ENCODE assay signal across 8 cellular contexts in the genomic region with DNA sequence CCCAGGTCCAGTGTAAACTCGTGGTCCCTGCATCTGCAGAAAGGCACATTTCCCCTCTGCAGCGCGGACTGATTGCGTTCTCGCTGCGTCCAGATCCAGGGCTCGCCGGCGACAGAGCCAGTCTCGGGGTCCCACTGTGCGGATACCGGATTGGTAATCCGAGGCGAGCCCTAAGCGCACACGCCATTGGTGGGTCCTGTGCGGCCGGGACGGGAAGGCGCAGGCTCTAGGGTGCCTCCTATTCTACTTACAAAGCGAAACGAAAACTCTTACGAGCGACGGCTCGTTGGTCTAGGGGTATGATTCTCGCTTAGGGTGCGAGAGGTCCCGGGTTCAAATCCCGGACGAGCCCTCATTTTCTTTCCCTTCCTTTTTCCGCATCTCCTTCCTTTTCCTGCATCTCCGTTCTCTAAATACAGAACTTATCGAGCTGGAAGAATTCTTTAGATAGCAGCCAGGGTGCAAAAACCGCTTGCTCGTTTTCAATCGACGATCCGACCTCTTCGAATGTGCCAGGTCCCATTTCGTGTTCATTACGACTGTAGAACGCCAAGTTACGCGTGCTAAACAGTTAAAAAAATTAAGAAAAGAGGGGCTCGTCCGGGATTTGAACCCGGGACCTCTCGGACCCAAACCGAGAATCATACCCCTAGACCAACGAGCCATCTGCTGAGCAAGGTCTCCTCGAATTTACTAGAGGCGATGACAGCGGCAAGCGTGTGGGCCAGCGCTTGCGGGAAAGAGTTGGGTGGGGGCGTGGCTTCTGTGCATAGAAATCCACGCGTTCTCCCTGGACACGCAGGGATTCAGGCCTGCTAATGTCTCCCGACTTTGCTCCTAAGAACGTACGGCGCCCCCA. TPM values are rescaled to one million over a fixed set of nuclear protein-coding genes. Genes with fewer than 3 reads are reported as not detected.
DNase-seq lines count a peak whose midpoint lies in the region; FAIRE-seq and TF ChIP-seq lines count a peak whose summit lies in the region.

No MANE protein-coding gene starts in this region.

- TF ChIP-seq CTCF in H9 (conservative IDR thresholded peaks at IDR 0.05) (no peak), neural progenitor cell (IDR thresholded peaks at IDR 0.05) (no peak), stomach (IDR thresholded peaks at IDR 0.05) (no peak)

- H3K9ac ChIP-seq in H9 (ENCODE audit: extremely low read depth, insufficient read length, low read length) (peak overlapping the region; percentile 76), neural progenitor cell (peak overlapping the region; percentile 36)

- H3K4me3 ChIP-seq in neural progenitor cell, result peak overlapping the region; percentile 89
- H3K4me3 ChIP-seq in stomach, result peak overlapping the region; percentile 80 to 97 (median 91)

- H3K27ac ChIP-seq in H9 (ENCODE audit: insufficient read length, low read depth, low read length), result no peak overlapping the region
- H3K27ac ChIP-seq in neural progenitor cell, result no peak overlapping the region
- H3K27ac ChIP-seq in stomach, result peak overlapping the region; percentile 64 to 90 (median 86)

- H3K4me2 ChIP-seq in H9 (ENCODE audit: insufficient read depth, insufficient read length, low read length) (peak overlapping the region; percentile 79), neural progenitor cell (peak overlapping the region; percentile 97)

- H3K4me3 Mint-ChIP-seq in H9 (peak overlapping the region; percentile 100), neural progenitor cell (peak overlapping the region; percentile 99)

- H3K36me3 ChIP-seq in neural progenitor cell, result no peaks in the 10 kb centered on the region
- no peaks in the 10 kb centered on the region for H3K36me3 ChIP-seq in stomach

- 0 out of 2 replicates have a peak overlapping the region, but pooled peaks have one; percentile 37 for H3K4ac ChIP-seq in H9 (ENCODE audit: low read depth, low read length)

- H3K4me1 ChIP-seq in H9 (ENCODE audit: insufficient read depth, low read length) (no peaks in the 10 kb centered on the region), neural progenitor cell (no peaks in the 10 kb centered on the region), stomach (peaks cover 9 to 27% (median 21%) of the 10 kb centered on the region in 4 donors)

- H3K79me2 ChIP-seq in H9 (ENCODE audit: insufficient read depth, low read length) (no peaks in the 10 kb centered on the region), neural progenitor cell (ENCODE audit: low read depth) (no peaks in the 10 kb centered on the region)

- H3K4me1 Mint-ChIP-seq in H9, result peaks cover 9 to 26% of the 10 kb centered on the region in 2 experiments; a peak in 3 of 4 replicates
- H3K4me1 Mint-ChIP-seq in neural progenitor cell, result peaks cover 37% of the 10 kb centered on the region

- peaks cover 6 to 7% of the 10 kb centered on the region in 2 experiments; a peak in 2 of 5 replicates for H3K9me3 Mint-ChIP-seq in H9
- H3K9me3 Mint-ChIP-seq in neural progenitor cell, result peaks cover 10% of the 10 kb centered on the region

- H2BK15ac ChIP-seq in H9 (ENCODE audit: low read depth, low read length), result no peak overlapping the region

- H3K27me3 ChIP-seq in H9 (ENCODE audit: insufficient read depth, low read length) (no peaks in the 10 kb centered on the region), neural progenitor cell (peaks cover 11% of the 10 kb centered on the region), stomach (no peaks in the 10 kb centered on the region)

- DNase-seq in H9 (peak; percentile 96), M059J (ENCODE audit: low read depth) (peak; percentile 87), SIG-M5 (lab: John Stamatoyannopoulos, UW) (peak; percentile 78), foreskin melanocyte (peak; percentile 89), neural progenitor cell (ENCODE audit: low spot score) (peak; percentile 99), stomach (peak; percentile 89)
- peak; percentile 85 for DNase-seq in activated gamma-delta T cell treated with anti-CD3 and anti-CD28 coated beads, Interleukin-2, amount 50 U/mL, for 16 hours (ENCODE audit: low read depth)

- no peak overlapping the region for H2AFZ ChIP-seq in H9 (ENCODE audit: low read length)
- peak overlapping the region; percentile 95 for H2AFZ ChIP-seq in neural progenitor cell (replicated peaks)

- no peaks in the 10 kb centered on the region for H3K79me1 ChIP-seq in H9 (ENCODE audit: insufficient read depth, low read depth, low read length, poor library complexity, severe bottlenecking)

- no peak overlapping the region for H4K91ac ChIP-seq in H9 (ENCODE audit: insufficient read length, low read depth, low read length)

- H3K27me3 Mint-ChIP-seq in H9 (ENCODE audit: low read depth) (peaks cover 24% of the 10 kb centered on the region), neural progenitor cell (ENCODE audit: insufficient read depth, low read depth) (peaks cover 44% of the 10 kb centered on the region)

- H3K36me3 Mint-ChIP-seq in H9 (ENCODE audit: insufficient read depth in 1 of 3, low read depth in 3 of 3) (no peaks in the 10 kb centered on the region; a peak in 1 of 7 replicates), neural progenitor cell (peaks cover 6% of the 10 kb centered on the region)

- H4K20me1 ChIP-seq in H9 (ENCODE audit: control insufficient read depth, insufficient read depth, insufficient read length) (no peaks in the 10 kb centered on the region), neural progenitor cell (ENCODE audit: low read depth) (no peaks in the 10 kb centered on the region)

- H2BK5ac ChIP-seq in H9 (ENCODE audit: insufficient read length, low read length), result no peak overlapping the region

- no peak overlapping the region for H3K23ac ChIP-seq in H9 (ENCODE audit: insufficient read length, low read depth, low read length)

- H3K9me3 ChIP-seq in H9 (ENCODE audit: control insufficient read depth, low read depth, low read length) (no peaks in the 10 kb centered on the region), neural progenitor cell (ENCODE audit: low read depth) (no peaks in the 10 kb centered on the region), stomach (no peaks in the 10 kb centered on the region)

- peak; percentile 31 for FAIRE-seq in G401.6 (lab: Jason Lieb, UNC)

- no peak overlapping the region for H2BK120ac ChIP-seq in H9 (ENCODE audit: low read depth, low read length, poor library complexity, severe bottlenecking)

- TF ChIP-seq EP300 in stomach (IDR thresholded peaks at IDR 0.05), result no peak

- no peak overlapping the region for H3K56ac ChIP-seq in H9 (ENCODE audit: insufficient read length, low read depth, low read length)

- H3F3A ChIP-seq in neural progenitor cell (ENCODE audit: low read depth), result peaks cover 24% of the 10 kb centered on the region

- H4K8ac ChIP-seq in H9 (replicated peaks; ENCODE audit: insufficient read length, low read depth, low read length), result no peak overlapping the region

- H3K27ac Mint-ChIP-seq in H9 (peak overlapping the region; percentile 94 to 99 (median 94); a peak in 6 of 7 replicates), neural progenitor cell (peak overlapping the region; percentile 96)

- no peak overlapping the region for H2BK20ac ChIP-seq in H9 (ENCODE audit: low read depth, low read length, poor library complexity, severe bottlenecking)

- peak overlapping the region; percentile 90 for H3K18ac ChIP-seq in H9 (ENCODE audit: insufficient read length, low read depth, low read length)

- no peak for TF ChIP-seq POLR2A in stomach (IDR thresholded peaks at IDR 0.05)

- WGBS in H9 (ENCODE audit: extremely low coverage, insufficient read length, low lambda C conversion rate), result no CpG with 5 or more reads among the region's 65 CpGs
- 0% methylated on average over 54 to 65 of the region's 65 CpGs for WGBS in stomach, 5 donors

- H2BK12ac ChIP-seq in H9 (ENCODE audit: insufficient read length, low read depth, low read length), result no peak overlapping the region

- no peak overlapping the region for H2AK5ac ChIP-seq in H9 (ENCODE audit: insufficient read length, low read length)

- intact Hi-C loops in stomach (cut with DNase I; ENCODE audit: low total_unique reads), result no loop called here

- no peak overlapping the region for H4K5ac ChIP-seq in H9 (ENCODE audit: insufficient read length, low read depth, low read length)

- no peak overlapping the region for H3T11ph ChIP-seq in H9 (ENCODE audit: low read length)

- H3K14ac ChIP-seq in H9 (ENCODE audit: insufficient read depth, low read length), result peak overlapping the region; percentile 87

- peaks cover 10% of the 10 kb centered on the region for H3K23me2 ChIP-seq in H9 (ENCODE audit: insufficient read length, low read depth, low read length, poor library complexity, severe bottlenecking)

RNA-seq across cellular contexts. Expression of a gene that starts 29.2 kb away (rescaled TPM):
- total RNA-seq in H9 (2021), result 0.18 TPM in 1 of 2 replicates, not detected in the other
- 2.0 and 3.1 TPM in 2 replicates for total RNA-seq in M059J (2014; rRNA removed; shearing (Covaris generic))
- total RNA-seq in neural progenitor cell (ENCODE audit: low replicate concordance), result 0.26 and 0.59 TPM in 2 replicates
- total RNA-seq in stomach, result 10 to 100 TPM in 2 of 5 donors, 1 to 10 TPM in 1, not detected in 2; 1.8 to 96.7 (median 34.4) TPM
- polyA plus RNA-seq in stomach, result under 1 TPM; 0.12 to 0.76 (median 0.30) TPM

Comparison
In these comparisons a context has a peak if more than half of its experiments do, and no peak if none do; other contexts are left out.
1. H3K27ac ChIP-seq: peak in stomach (5 of 5); none in H9 (single experiment) and neural progenitor cell (single experiment).
2. Peak in every context shown above with its lines, with median percentiles within 50 percentile points of each other: DNase-seq.